8 cellular contexts compared by ENCODE assay signal in genomic region chr7:76626989-76627642, GRCh38. TPM values are rescaled to one million over a fixed set of nuclear protein-coding genes. Genes with fewer than 3 reads are reported as not detected.
A peak's percentile ranks its signal among the peaks of the same experiment; 100 is the strongest.
DNase-seq lines count a peak whose midpoint lies in the region; ATAC-seq and TF ChIP-seq lines count a peak whose summit lies in the region.
"Not testable (repeated sequence)": the region's sequence is repeated elsewhere in the genome, so short reads cannot be mapped to it uniquely, and the experiment has no call there.

Gene POMZP3, minus strand, starts transcription at chr7:76627279. Its CDS starts 1,215 bp downstream, at chr7:76626064.

- H3K36me3 Mint-ChIP-seq in activated naive CD8-positive, alpha-beta T cell; naive B cell: not testable (repeated sequence)

- not testable (repeated sequence) for TF ChIP-seq RAD21 in SK-N-SH (IDR thresholded peaks at IDR 0.05; ENCODE audit: low read length)

- H3K27me3 ChIP-seq in SK-N-SH (ENCODE audit: insufficient read depth), result not testable (repeated sequence)

- not testable (repeated sequence) for H3K4me1 Mint-ChIP-seq in activated naive CD8-positive, alpha-beta T cell (ENCODE audit: low read depth); naive B cell

- DNase-seq in ELF-1 (ENCODE audit: low read depth, low spot score) (peak; percentile 48), foreskin fibroblast (peak; percentile 7 to 20), naive B cell (peak; percentile 59)
- not testable (repeated sequence) for DNase-seq in SK-N-SH
- DNase-seq in stimulated activated naive CD4-positive, alpha-beta T cell (lab: John Stamatoyannopoulos, UW), result peak in 5 of 6 experiments; percentile 29 to 82 (median 66)

- H3F3A ChIP-seq in SK-N-SH (replicated peaks; ENCODE audit: insufficient read depth), result not testable (repeated sequence)

- not testable (repeated sequence) for H3K9me3 Mint-ChIP-seq in activated naive CD8-positive, alpha-beta T cell (ENCODE audit: low read depth); naive B cell

- not testable (repeated sequence) for H3K9me3 ChIP-seq in SK-N-SH

- H3K4me1 ChIP-seq in SK-N-SH (ENCODE audit: control insufficient read depth in 1 of 2, insufficient read depth in 2 of 2, low read depth in 1 of 2, low read length in 1 of 2), result not testable (repeated sequence)

- ATAC-seq in GM21717 (IDR thresholded peaks at IDR 0.05; ENCODE audit: unreplicated experiment), result peak; percentile 77
- ATAC-seq in HG03571 (IDR thresholded peaks at IDR 0.05; ENCODE audit: unreplicated experiment), result peak; percentile 85
- ATAC-seq in naive B cell (ENCODE audit: low read depth in 2 of 2), result peak; percentile 91 to 95

- H3K27ac ChIP-seq in SK-N-SH (ENCODE audit: low read depth in 2 of 2, low read length in 1 of 2), result peak within 1 kb of the TSS; percentile 69 to 82

- not testable (repeated sequence) for H3K27me3 Mint-ChIP-seq in activated naive CD8-positive, alpha-beta T cell; naive B cell

- peak within 1 kb of the TSS; percentile 96 for H3K9ac ChIP-seq in SK-N-SH

- H3K9me2 ChIP-seq in SK-N-SH, result not testable (repeated sequence)

- CTCF ChIA-PET in SK-N-SH (lab: Yijun Ruan, JAX), result not testable (repeated sequence)

- not testable (repeated sequence) for H3K36me3 ChIP-seq in SK-N-SH (replicated peaks in 1 of 2; ENCODE audit: control insufficient read depth in 1 of 2, insufficient read depth in 2 of 2, low read length in 1 of 2)

- H3K4me2 ChIP-seq in SK-N-SH, result peak within 1 kb of the TSS; percentile 90

- H3K4me3 ChIP-seq in SK-N-SH (ENCODE audit: low read depth in 2 of 2, low read length in 1 of 2), result peak within 1 kb of the TSS; percentile 56 to 57
- H3K4me3 ChIP-seq in foreskin fibroblast (ENCODE audit: low read depth in 1 of 2, low read length in 2 of 2), result peak within 1 kb of the TSS; percentile 48 to 67

- WGBS in SK-N-SH (ENCODE audit: low lambda C conversion rate), result 1% methylated on average over 12 of the region's 78 CpGs

- not testable (repeated sequence) for TF ChIP-seq CTCF in SK-N-SH (IDR thresholded peaks at IDR 0.05); foreskin fibroblast (IDR thresholded peaks at IDR 0.05; ENCODE audit: low read depth, low read length)

- not testable (repeated sequence) for H4K20me1 ChIP-seq in SK-N-SH (ENCODE audit: insufficient read depth)

- H2AFZ ChIP-seq in SK-N-SH (ENCODE audit: low read depth), result peak within 1 kb of the TSS; percentile 85; the same call in 1 of the 2 replicates

- TF ChIP-seq EP300 in SK-N-SH (IDR thresholded peaks at IDR 0.05; ENCODE audit: borderline replicate concordance in 1 of 2, low read depth in 1 of 2, low read length in 1 of 2), result not testable (repeated sequence)

- H3K4me3 Mint-ChIP-seq in activated naive CD8-positive, alpha-beta T cell, result peak within 1 kb of the TSS; percentile 93
- H3K4me3 Mint-ChIP-seq in naive B cell, result peak within 1 kb of the TSS; percentile 77 to 95 (median 94)

- H3K79me2 ChIP-seq in SK-N-SH (ENCODE audit: insufficient read depth), result peaks cover 17% of the 10 kb centered on the region; the same call in 1 of the 2 replicates

- POLR2A ChIA-PET in SK-N-SH (lab: Yijun Ruan, JAX), result not testable (repeated sequence)

- peak within 1 kb of the TSS; percentile 94 for H3K27ac Mint-ChIP-seq in activated naive CD8-positive, alpha-beta T cell
- H3K27ac Mint-ChIP-seq in naive B cell, result peak within 1 kb of the TSS; percentile 90 to 98 (median 98)

TF ChIP-seq in SK-N-SH, 30 proteins besides CTCF, POLR2A, EP300 and RAD21:
- TF ChIP-seq MXI1 (IDR thresholded peaks at IDR 0.05; ENCODE audit: low read depth, low read length) (peak; percentile 34; the same call in 1 of the 2 replicates), POLR2AphosphoS5 (IDR thresholded peaks at IDR 0.05; ENCODE audit: low read depth, low read length) (0 out of 2 replicates have a peak, but pooled peaks have one; percentile 15), TAF1 (IDR thresholded peaks at IDR 0.05; ENCODE audit: borderline replicate concordance, low read depth, low read length) (peak; percentile 6; the same call in 1 of the 2 replicates)

RNA-seq across cellular contexts. Expression of gene POMZP3, which starts in this region (rescaled TPM):
- polyA plus RNA-seq in SK-N-SH (2012; rRNA removed) (10.3 and 11.7 TPM in 2 replicates), naive B cell (ENCODE audit: low read depth in 6 of 6) (10 to 100 TPM in 1 of 6 donors, 1 to 10 TPM in 4, under 1 TPM in 1; 0.36 to 16.2 (median 4.7) TPM)
- 9.6 and 9.7 TPM in 2 replicates for polyA plus RNA-seq in SK-N-SH (2012; cell fraction: cytosol; rRNA removed)
- 7.1 and 9.0 TPM in 2 replicates for polyA plus RNA-seq in SK-N-SH (2012; cell fraction: nucleus; rRNA removed)
